Comparison of ENCODE assay signal across 11 cellular contexts in genomic region chrX:71301195-71301924, GRCh38. TPM values are rescaled to one million over a fixed set of nuclear protein-coding genes. Genes with fewer than 3 reads are reported as not detected.
A peak's percentile ranks its signal among the peaks of the same experiment; 100 is the strongest.
DNase-seq lines count a peak whose midpoint lies in the region; ATAC-seq and TF ChIP-seq lines count a peak whose summit lies in the region.
"Had no signal": no experiment of that assay in that cellular context is flagged by ENCODE, and none has a peak within 500 bp of the region (broad histone marks: within the 10 kb centered on the region; RNA-seq: fewer than 3 reads in every experiment).

Gene ITGB1BP2 (plus strand): TSS chrX:71301750. CDS start chrX:71301807, 57 bp downstream.

- peaks cover 0 to 43% (median 25%) of the 10 kb centered on the region in 4 donors for H3K36me3 ChIP-seq in sigmoid colon

- CTCF ChIA-PET in RWPE1 (lab: Yijun Ruan, JAX) = no interaction called here

- H3K4me3 ChIP-seq in fibroblast of villous mesenchyme (ENCODE audit: low read depth, low read length) (no peak within 1 kb of the TSS), sigmoid colon (peak within 1 kb of the TSS; percentile 1 to 45 (median 38))

- H3K4me1 ChIP-seq in sigmoid colon = peaks cover 0 to 14% (median 6%) of the 10 kb centered on the region in 4 donors

- peak in 1 of 2 donors; percentile 33 for TF ChIP-seq POLR2A in sigmoid colon (IDR thresholded peaks at IDR 0.05)

- 0 out of 2 replicates have a peak within 1 kb of the TSS, but pooled peaks have one; percentile 23 for H3K27ac ChIP-seq in RWPE1
- peak within 1 kb of the TSS; percentile 70 to 81 (median 76) for H3K27ac ChIP-seq in sigmoid colon
- H3K27ac ChIP-seq: neutrophil had no signal

- H3K9me3 ChIP-seq in sigmoid colon = no peaks in the 10 kb centered on the region
- H3K9me3 ChIP-seq: neutrophil had no signal

- DNase-seq in DMS53 (lab: John Stamatoyannopoulos, UW) = peak; percentile 19
- DNase-seq in DMS53 treated with DMSO at 0.1 percent for 48 hours (lab: John Stamatoyannopoulos, UW; ENCODE audit: unreplicated experiment) = no peak
- no peak for DNase-seq in RWPE1 (ENCODE audit: low spot score)
- peak; percentile 68 for DNase-seq in fibroblast of villous mesenchyme (ENCODE audit: low read depth)
- DNase-seq in sigmoid colon = peak; percentile 66
- no peak for DNase-seq in NCI-H748 treated with DMSO at 0.1 percent for 48 hours (lab: John Stamatoyannopoulos, UW)
- DNase-seq in effector CD8-positive, alpha-beta T cell (lab: John Stamatoyannopoulos, UW) = no peak
- DNase-seq: 8988T, NCI-H774 had no signal

- POLR2A ChIA-PET in RWPE1 (lab: Yijun Ruan, JAX; ENCODE audit: low non-redundant PET) = no interaction called here

- no peaks in the 10 kb centered on the region for H3K27me3 ChIP-seq in sigmoid colon
- H3K27me3 ChIP-seq: neutrophil had no signal

- 74 to 76% methylated on average over 10 of the region's 10 CpGs for WGBS in sigmoid colon, 2 donors

- ATAC-seq in GM19463 (IDR thresholded peaks at IDR 0.05; ENCODE audit: unreplicated experiment) = no peak

- TF ChIP-seq CTCF in RWPE1 (conservative IDR thresholded peaks at IDR 0.05; ENCODE audit: low read depth) = no peak
- no peak for TF ChIP-seq CTCF in fibroblast of villous mesenchyme (IDR thresholded peaks at IDR 0.05; ENCODE audit: insufficient read depth, low read depth, low read length)
- TF ChIP-seq CTCF in sigmoid colon (IDR thresholded peaks at IDR 0.05) = no peak

- TF ChIP-seq EP300 in sigmoid colon (IDR thresholded peaks at IDR 0.05) = no peak

- intact Hi-C loops in sigmoid colon (cut with DNase I) = no loop called here

RNA-seq across cellular contexts. Expression of gene ITGB1BP2, which starts in this region (rescaled TPM):
- 3.5 and 6.5 TPM in 2 replicates for total RNA-seq in fibroblast of villous mesenchyme
- 10 to 100 TPM in 2 of 4 donors, 1 to 10 TPM in 2; 6.3 to 14.1 (median 10.3) TPM for total RNA-seq in sigmoid colon
- polyA plus RNA-seq in sigmoid colon = 1 to 10 TPM in 2 of 3 donors, not detected in 1; 1.2 to 3.6 TPM

Comparison
In these comparisons a context has a peak if more than half of its experiments do, and no peak if none do; other contexts are left out.
1. DNase-seq: peak in DMS53 (single experiment), fibroblast of villous mesenchyme (single experiment) and sigmoid colon (single experiment); none in DMS53 treated with DMSO at 0.1 percent for 48 hours (single experiment), RWPE1 (single experiment), NCI-H748 treated with DMSO at 0.1 percent for 48 hours (single experiment) and effector CD8-positive, alpha-beta T cell (single experiment).